In genomic region chr5:76257897-76258296, GRCh38 we compare ENCODE assay signal across 22 cellular contexts.
"Had no signal": no experiment of that assay in that cellular context is flagged by ENCODE, and none has a peak within 500 bp of the region (broad histone marks: within the 10 kb centered on the region; RNA-seq: fewer than 3 reads in every experiment).

No MANE protein-coding gene starts in this region.

- H3K27ac Mint-ChIP-seq: activated naive CD4-positive, alpha-beta T cell treated with anti-CD3 and anti-CD28 coated beads, Interleukin-2, amount 50 U/mL, for 24 hours; nephron; T-cell; T-helper 2 cell treated with Interferon-gamma antibody and Interleukin-4, amounts not matched to agents 5 μg/mL and 100 μg/mL, for 36 hours had no signal

- DNase-seq: activated CD4-positive, alpha-beta T cell treated with anti-CD3 and anti-CD28 coated beads, Interleukin-2, amount 50 U/mL, for 1 hour; activated CD8-positive, alpha-beta memory T cell treated with anti-CD3 and anti-CD28 coated beads for 24 hours; activated gamma-delta T cell; amniotic stem cell; hypothalamus; left ventricle myocardium superior; mammary epithelial cell; midbrain; right cardiac atrium; stimulated activated CD4-positive, alpha-beta T cell treated with anti-CD3 and anti-CD28 coated beads, Interleukin-12 subunit alpha, Interleukin-12 subunit beta, amount 100 ng/mL, for 4 hours; stimulated activated CD4-positive, alpha-beta T cell treated with anti-CD3 and anti-CD28 coated beads, Interleukin-4, amount 100 ng/mL, for 4 hours; T-cell; transverse colon; uterus had no signal

- ATAC-seq: activated CD4-positive, CD25-positive, alpha-beta regulatory T cell treated with anti-CD3 and anti-CD28 coated beads, Interleukin-2, amount 50 U/mL, for 24 hours; left ventricle myocardium superior; right cardiac atrium; T-cell had no signal

- H3K4me1 Mint-ChIP-seq: nephron had no signal

- H3K36me3 Mint-ChIP-seq: T-cell had no signal

- H3K36me3 ChIP-seq: breast epithelium, esophagus muscularis mucosa, transverse colon, uterus had no signal

- H3K27me3 Mint-ChIP-seq: T-cell had no signal

- H3K9me3 ChIP-seq: breast epithelium, esophagus muscularis mucosa, transverse colon, uterus had no signal

- H3K4me1 ChIP-seq: breast epithelium, parathyroid adenoma, uterus had no signal

- H3K4me3 Mint-ChIP-seq: activated naive CD4-positive, alpha-beta T cell treated with anti-CD3 and anti-CD28 coated beads, Interleukin-2, amount 50 U/mL, for 24 hours; nephron; T-cell; T-helper 2 cell treated with Interferon-gamma antibody and Interleukin-4, amounts not matched to agents 5 μg/mL and 100 μg/mL, for 36 hours had no signal

- H3K4me3 ChIP-seq: breast epithelium, coronary artery, esophagus muscularis mucosa, transverse colon, uterus had no signal
